In genomic region chr6:41545703-41546474, GRCh38 we compare ENCODE assay signal across 1 cellular context.
TF ChIP-seq lines count a peak whose summit lies in the region.

TSS of gene FOXP4 (plus strand) at chr6:41546381. CDS start at chr6:41565761, 19,380 bp downstream.

TF ChIP-seq in HEK293, 187 proteins besides CTCF, POLR2A, EP300 and RAD21 (continued from another document and continues in another):
- TF ChIP-seq PRDM2 (tag by site-specific recombination; IDR thresholded peaks at IDR 0.05; ENCODE audit: borderline replicate concordance) (0 out of 2 replicates have a peak, but pooled peaks have one; percentile 45), ZNF704 (tag by site-specific recombination; IDR thresholded peaks at IDR 0.05) (no peak), TCF7L2 (IDR thresholded peaks at IDR 0.05; ENCODE audit: borderline replicate concordance, low read depth, low read length) (no peak), KLF7 (tag by site-specific recombination; IDR thresholded peaks at IDR 0.05; ENCODE audit: borderline replicate concordance) (no peak; the same call in 1 of the 2 replicates), ZNF433 (tag by site-specific recombination; IDR thresholded peaks at IDR 0.05; ENCODE audit: low read depth) (no peak), ZBTB1 (tag by site-specific recombination; IDR thresholded peaks at IDR 0.05) (no peak), ZNF837 (tag by site-specific recombination; IDR thresholded peaks at IDR 0.05) (no peak), HOXC10 (CRISPR knock-in tag; IDR thresholded peaks at IDR 0.05) (no peak), FEZF1 (tag by site-specific recombination; IDR thresholded peaks at IDR 0.05) (no peak), KLF8 (tag by site-specific recombination; IDR thresholded peaks at IDR 0.05) (peak; percentile 89), ZNF24 (tag by site-specific recombination; IDR thresholded peaks at IDR 0.05) (peak; percentile 43; the same call in 1 of the 2 replicates), TRIM28 (IDR thresholded peaks at IDR 0.05; ENCODE audit: borderline replicate concordance, low read length) (no peak), ZNF560 (tag by site-specific recombination; IDR thresholded peaks at IDR 0.05; ENCODE audit: borderline replicate concordance) (no peak), ZNF664 (tag by site-specific recombination; IDR thresholded peaks at IDR 0.05) (no peak), ZNF362 (tag by site-specific recombination; IDR thresholded peaks at IDR 0.05) (no peak), BCL6B (tag by site-specific recombination; IDR thresholded peaks at IDR 0.05) (no peak), ZNF211 (tag by site-specific recombination; IDR thresholded peaks at IDR 0.05; ENCODE audit: low read depth) (no peak), KLF17 (tag by site-specific recombination; IDR thresholded peaks at IDR 0.05) (peak; percentile 85), AEBP2 (tag by site-specific recombination; IDR thresholded peaks at IDR 0.05; ENCODE audit: borderline replicate concordance) (no peak), PBX3 (CRISPR knock-in tag; IDR thresholded peaks at IDR 0.05) (no peak), ZNF155 (tag by site-specific recombination; IDR thresholded peaks at IDR 0.05) (no peak), ZNF473 (tag by site-specific recombination; IDR thresholded peaks at IDR 0.05) (no peak), GLI4 (tag by site-specific recombination; IDR thresholded peaks at IDR 0.05) (0 out of 2 replicates have a peak, but pooled peaks have one; percentile 9), ZNF140 (tag by site-specific recombination; IDR thresholded peaks at IDR 0.05) (no peak), ZFP69B (tag by site-specific recombination; IDR thresholded peaks at IDR 0.05) (no peak; the same call in 1 of the 2 replicates), GLIS2 (tag by site-specific recombination; IDR thresholded peaks at IDR 0.05) (peak; percentile 94), ZBTB48 (tag by site-specific recombination; IDR thresholded peaks at IDR 0.05) (peak; percentile 84), BCL11B (tag by site-specific recombination; IDR thresholded peaks at IDR 0.05; ENCODE audit: low read depth) (no peak), ZNF76 (tag by site-specific recombination; IDR thresholded peaks at IDR 0.05; ENCODE audit: borderline replicate concordance, low read depth) (peak; percentile 75), ZBTB6 (tag by site-specific recombination; IDR thresholded peaks at IDR 0.05) (no peak), ZNF248 (tag by site-specific recombination; IDR thresholded peaks at IDR 0.05) (no peak), ZNF221 (tag by site-specific recombination; IDR thresholded peaks at IDR 0.05; ENCODE audit: borderline replicate concordance) (no peak), BCL11A (tag by site-specific recombination; IDR thresholded peaks at IDR 0.05; ENCODE audit: low read depth) (0 out of 2 replicates have a peak, but pooled peaks have one; percentile 37), ZNF610 (tag by site-specific recombination; IDR thresholded peaks at IDR 0.05; ENCODE audit: borderline replicate concordance) (peak; percentile 69; the same call in 1 of the 2 replicates), ZNF292 (tag by site-specific recombination; IDR thresholded peaks at IDR 0.05; ENCODE audit: borderline replicate concordance, low read depth) (no peak), ZEB2 (tag by site-specific recombination; IDR thresholded peaks at IDR 0.05) (peak; percentile 86), ZNF621 (tag by site-specific recombination; IDR thresholded peaks at IDR 0.05) (no peak), ZNF777 (tag by site-specific recombination; IDR thresholded peaks at IDR 0.05; ENCODE audit: borderline replicate concordance) (no peak), ZNF404 (tag by site-specific recombination; IDR thresholded peaks at IDR 0.05) (no peak), ZNF768 (tag by site-specific recombination; IDR thresholded peaks at IDR 0.05) (no peak), ZNF398 (tag by site-specific recombination; IDR thresholded peaks at IDR 0.05) (peak; percentile 98), ZNF677 (tag by site-specific recombination; IDR thresholded peaks at IDR 0.05) (no peak), ZBTB7A (tag by site-specific recombination; IDR thresholded peaks at IDR 0.05; ENCODE audit: low read depth) (peak; percentile 50)
